11 cellular contexts compared by ENCODE assay signal in genomic region chr7:27873981-27874957, GRCh38.
A peak's percentile ranks its signal among the peaks of the same experiment; 100 is the strongest.
DNase-seq lines count a peak whose midpoint lies in the region; ATAC-seq lines count a peak whose summit lies in the region.
"Had no signal": no experiment of that assay in that cellular context is flagged by ENCODE, and none has a peak within 500 bp of the region (broad histone marks: within the 10 kb centered on the region; RNA-seq: fewer than 3 reads in every experiment).

No MANE protein-coding gene starts in this region.

- peak; percentile 28 for DNase-seq in DMS 273 treated with DMSO at 0.1 percent for 48 hours (lab: John Stamatoyannopoulos, UW)
- DNase-seq in T-helper 17 cell = no peak
- DNase-seq in globus pallidus (ENCODE audit: low spot score) = peak; percentile 72
- DNase-seq in pulmonary artery endothelial cell (ENCODE audit: low read depth, low spot score) = peak; percentile 93
- no peak for DNase-seq in DMS53 treated with DMSO at 0.1 percent for 48 hours (lab: John Stamatoyannopoulos, UW; ENCODE audit: unreplicated experiment)
- no peak for DNase-seq in islet precursor cell
- no peak for DNase-seq in HuH-7 (ENCODE audit: low spot score)
- DNase-seq in activated T-cell treated with anti-CD3 and anti-CD28 coated beads, Interleukin-2, amount 50 U/mL, for 1 hour = no peak
- DNase-seq: activated naive CD4-positive, alpha-beta T cell; NCI-H1436 had no signal

- no peak for ATAC-seq in T-helper 17 cell

- peaks cover 3% of the 10 kb centered on the region for H3K36me3 Mint-ChIP-seq in T-helper 17 cell (ENCODE audit: low read depth)

- H3K4me3 Mint-ChIP-seq in T-helper 17 cell = no peak overlapping the region
- H3K4me3 Mint-ChIP-seq: T-helper 2 cell treated with Interferon-gamma antibody and Interleukin-4, amounts not matched to agents 5 μg/mL and 100 μg/mL, for 36 hours had no signal

- H3K27ac Mint-ChIP-seq in T-helper 17 cell = peak overlapping the region; percentile 17
- H3K27ac Mint-ChIP-seq: T-helper 2 cell treated with Interferon-gamma antibody and Interleukin-4, amounts not matched to agents 5 μg/mL and 100 μg/mL, for 36 hours had no signal

- H3K9me3 ChIP-seq in T-helper 17 cell (ENCODE audit: control insufficient read depth, low read length, poor library complexity, severe bottlenecking) = no peaks in the 10 kb centered on the region

- H3K27me3 Mint-ChIP-seq in T-helper 17 cell = no peaks in the 10 kb centered on the region

- peaks cover 8% of the 10 kb centered on the region for H3K4me1 Mint-ChIP-seq in T-helper 17 cell

Comparison
In these comparisons a context has a peak if more than half of its experiments do, and no peak if none do; other contexts are left out.
1. DNase-seq: peak in DMS 273 treated with DMSO at 0.1 percent for 48 hours (single experiment), globus pallidus (single experiment) and pulmonary artery endothelial cell (single experiment); none in T-helper 17 cell (0 of 3), DMS53 treated with DMSO at 0.1 percent for 48 hours (single experiment), islet precursor cell (single experiment), HuH-7 (single experiment) and activated T-cell treated with anti-CD3 and anti-CD28 coated beads, Interleukin-2, amount 50 U/mL, for 1 hour (single experiment).